Comparison of ENCODE assay signal across 23 cellular contexts in the genomic region with DNA sequence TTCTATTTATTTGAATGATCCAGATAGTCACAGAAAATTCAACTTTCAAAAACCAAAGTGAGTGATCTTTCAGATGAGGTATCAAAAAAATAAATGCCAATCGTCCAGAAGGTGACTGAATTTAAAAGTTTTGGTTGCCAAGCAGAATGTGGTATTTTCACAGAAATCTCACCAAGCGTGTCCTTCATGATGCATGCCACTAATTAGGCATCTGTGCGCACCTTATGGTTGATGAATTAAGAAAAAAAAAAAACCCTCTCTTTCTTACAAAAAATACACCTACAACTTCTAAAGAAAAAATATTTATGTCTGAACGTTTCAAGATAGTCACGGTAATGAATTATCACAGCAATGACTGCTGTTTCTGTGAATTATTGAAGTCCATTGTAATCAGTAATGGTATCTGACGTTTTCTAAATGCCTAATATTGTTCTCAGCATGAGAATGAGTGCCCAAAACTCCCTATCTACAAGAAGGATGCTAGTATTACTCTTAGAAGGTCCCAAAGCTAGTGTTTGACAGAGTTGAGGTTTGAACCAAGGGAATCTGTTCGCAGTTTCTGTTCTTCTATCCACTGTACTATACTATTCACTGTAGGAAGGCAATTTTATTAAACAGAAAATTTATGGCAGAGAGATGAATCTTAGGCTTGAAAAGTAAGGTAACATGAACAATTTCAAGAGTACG.
"Had no signal": no experiment of that assay in that cellular context is flagged by ENCODE, and none has a peak within 500 bp of the region (broad histone marks: within the 10 kb centered on the region; RNA-seq: fewer than 3 reads in every experiment).

No MANE protein-coding gene starts in this region.

- ATAC-seq: left lobe of liver; left ventricle myocardium superior; mucosa of descending colon; naive thymus-derived CD8-positive, alpha-beta T cell; pancreas; right cardiac atrium; sciatic nerve; stimulated activated naive CD8-positive, alpha-beta T cell treated with anti-CD3 and anti-CD28 coated beads, Interleukin-15, amount 100 ng/mL, for 72 hours had no signal

- H3K27me3 Mint-ChIP-seq: memory B cell; naive thymus-derived CD8-positive, alpha-beta T cell; stimulated activated naive CD8-positive, alpha-beta T cell treated with anti-CD3 and anti-CD28 coated beads, Interleukin-15, amount 100 ng/mL, for 72 hours; type B pancreatic cell had no signal

- H3K4me1 Mint-ChIP-seq: memory B cell; naive thymus-derived CD8-positive, alpha-beta T cell; nephron; neural crest cell; stimulated activated naive CD8-positive, alpha-beta T cell treated with anti-CD3 and anti-CD28 coated beads, Interleukin-15, amount 100 ng/mL, for 72 hours had no signal

- DNase-seq: islet precursor cell; left ventricle myocardium superior; midbrain; mucosa of descending colon; naive thymus-derived CD8-positive, alpha-beta T cell; nucleus accumbens; pancreas; retina; right cardiac atrium; stimulated activated CD4-positive, alpha-beta T cell treated with anti-CD3 and anti-CD28 coated beads, Interleukin-12 subunit alpha, Interleukin-12 subunit beta, amount 100 ng/mL, for 4 hours; stimulated activated CD4-positive, alpha-beta T cell treated with anti-CD3 and anti-CD28 coated beads, Interleukin-15, amount 100 ng/mL, for 24 hours; stimulated activated CD4-positive, alpha-beta T cell treated with anti-CD3 and anti-CD28 coated beads, Interleukin-2, amount 100 ng/mL, for 24 hours; stimulated activated CD4-positive, alpha-beta T cell treated with anti-CD3 and anti-CD28 coated beads, Interleukin-4, amount 100 ng/mL, for 1 hour; stimulated activated naive CD4-positive, alpha-beta T cell treated with Interleukin-2 at 50 U/mL for 16 hours; stimulated activated naive CD8-positive, alpha-beta T cell treated with anti-CD3 and anti-CD28 coated beads, Interleukin-15, amount 100 ng/mL, for 72 hours; substantia nigra; uterus had no signal

- H3K4me3 Mint-ChIP-seq: memory B cell; naive thymus-derived CD8-positive, alpha-beta T cell; nephron; neural crest cell; stimulated activated naive CD8-positive, alpha-beta T cell treated with anti-CD3 and anti-CD28 coated beads, Interleukin-15, amount 100 ng/mL, for 72 hours; type B pancreatic cell had no signal

- H3K27ac Mint-ChIP-seq: memory B cell; naive thymus-derived CD8-positive, alpha-beta T cell; nephron; stimulated activated naive CD8-positive, alpha-beta T cell treated with anti-CD3 and anti-CD28 coated beads, Interleukin-15, amount 100 ng/mL, for 72 hours; type B pancreatic cell had no signal

- H3K36me3 Mint-ChIP-seq: memory B cell; naive thymus-derived CD8-positive, alpha-beta T cell; type B pancreatic cell had no signal
